1 cellular context compared by ENCODE assay signal in the genomic region with DNA sequence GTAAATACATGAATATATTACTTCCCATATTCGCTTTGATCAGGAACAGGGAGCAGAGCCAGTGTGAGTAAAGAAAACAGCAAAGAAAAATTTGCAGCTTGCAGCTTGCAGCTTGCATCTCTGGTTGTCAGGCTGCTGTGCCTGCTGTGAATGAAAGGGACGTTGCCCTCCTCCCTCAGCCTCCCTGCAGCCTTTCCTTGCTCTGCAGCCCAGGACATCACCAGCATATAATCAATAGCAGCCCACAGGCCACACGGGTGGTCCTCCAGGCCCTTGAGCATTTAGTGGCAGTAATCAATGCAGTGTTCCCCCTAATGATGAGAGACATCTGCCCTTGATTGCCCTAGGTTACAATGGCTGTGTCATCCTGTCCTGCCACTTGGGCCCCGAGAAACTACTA.
TF ChIP-seq lines count a peak whose summit lies in the region.

No MANE protein-coding gene starts in this region.

TF ChIP-seq in GM23338, 12 proteins besides CTCF, POLR2A, EP300 and RAD21:
- no peak for TF ChIP-seq ZNF114 (CRISPR knock-in tag; IDR thresholded peaks at IDR 0.05)
- no peak for TF ChIP-seq STAT1 (IDR thresholded peaks at IDR 0.05; ENCODE audit: unreplicated experiment)
- no peak for TF ChIP-seq CREB1 (CRISPR knock-in tag; IDR thresholded peaks at IDR 0.05; ENCODE audit: low read depth)
- no peak for TF ChIP-seq POLR2AphosphoS5 (IDR thresholded peaks at IDR 0.05; ENCODE audit: low read depth)
- TF ChIP-seq, protein P1, sequence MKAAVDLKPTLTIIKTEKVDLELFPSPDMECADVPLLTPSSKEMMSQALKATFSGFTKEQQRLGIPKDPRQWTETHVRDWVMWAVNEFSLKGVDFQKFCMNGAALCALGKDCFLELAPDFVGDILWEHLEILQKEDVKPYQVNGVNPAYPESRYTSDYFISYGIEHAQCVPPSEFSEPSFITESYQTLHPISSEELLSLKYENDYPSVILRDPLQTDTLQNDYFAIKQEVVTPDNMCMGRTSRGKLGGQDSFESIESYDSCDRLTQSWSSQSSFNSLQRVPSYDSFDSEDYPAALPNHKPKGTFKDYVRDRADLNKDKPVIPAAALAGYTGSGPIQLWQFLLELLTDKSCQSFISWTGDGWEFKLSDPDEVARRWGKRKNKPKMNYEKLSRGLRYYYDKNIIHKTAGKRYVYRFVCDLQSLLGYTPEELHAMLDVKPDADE (IDR thresholded peaks at IDR 0.05): no peak
- TF ChIP-seq EZH2 (IDR thresholded peaks at IDR 0.05; ENCODE audit: low read depth, unreplicated experiment): no peak
- TF ChIP-seq NANOG (IDR thresholded peaks at IDR 0.05; ENCODE audit: borderline replicate concordance): no peak
- TF ChIP-seq, protein P2, sequence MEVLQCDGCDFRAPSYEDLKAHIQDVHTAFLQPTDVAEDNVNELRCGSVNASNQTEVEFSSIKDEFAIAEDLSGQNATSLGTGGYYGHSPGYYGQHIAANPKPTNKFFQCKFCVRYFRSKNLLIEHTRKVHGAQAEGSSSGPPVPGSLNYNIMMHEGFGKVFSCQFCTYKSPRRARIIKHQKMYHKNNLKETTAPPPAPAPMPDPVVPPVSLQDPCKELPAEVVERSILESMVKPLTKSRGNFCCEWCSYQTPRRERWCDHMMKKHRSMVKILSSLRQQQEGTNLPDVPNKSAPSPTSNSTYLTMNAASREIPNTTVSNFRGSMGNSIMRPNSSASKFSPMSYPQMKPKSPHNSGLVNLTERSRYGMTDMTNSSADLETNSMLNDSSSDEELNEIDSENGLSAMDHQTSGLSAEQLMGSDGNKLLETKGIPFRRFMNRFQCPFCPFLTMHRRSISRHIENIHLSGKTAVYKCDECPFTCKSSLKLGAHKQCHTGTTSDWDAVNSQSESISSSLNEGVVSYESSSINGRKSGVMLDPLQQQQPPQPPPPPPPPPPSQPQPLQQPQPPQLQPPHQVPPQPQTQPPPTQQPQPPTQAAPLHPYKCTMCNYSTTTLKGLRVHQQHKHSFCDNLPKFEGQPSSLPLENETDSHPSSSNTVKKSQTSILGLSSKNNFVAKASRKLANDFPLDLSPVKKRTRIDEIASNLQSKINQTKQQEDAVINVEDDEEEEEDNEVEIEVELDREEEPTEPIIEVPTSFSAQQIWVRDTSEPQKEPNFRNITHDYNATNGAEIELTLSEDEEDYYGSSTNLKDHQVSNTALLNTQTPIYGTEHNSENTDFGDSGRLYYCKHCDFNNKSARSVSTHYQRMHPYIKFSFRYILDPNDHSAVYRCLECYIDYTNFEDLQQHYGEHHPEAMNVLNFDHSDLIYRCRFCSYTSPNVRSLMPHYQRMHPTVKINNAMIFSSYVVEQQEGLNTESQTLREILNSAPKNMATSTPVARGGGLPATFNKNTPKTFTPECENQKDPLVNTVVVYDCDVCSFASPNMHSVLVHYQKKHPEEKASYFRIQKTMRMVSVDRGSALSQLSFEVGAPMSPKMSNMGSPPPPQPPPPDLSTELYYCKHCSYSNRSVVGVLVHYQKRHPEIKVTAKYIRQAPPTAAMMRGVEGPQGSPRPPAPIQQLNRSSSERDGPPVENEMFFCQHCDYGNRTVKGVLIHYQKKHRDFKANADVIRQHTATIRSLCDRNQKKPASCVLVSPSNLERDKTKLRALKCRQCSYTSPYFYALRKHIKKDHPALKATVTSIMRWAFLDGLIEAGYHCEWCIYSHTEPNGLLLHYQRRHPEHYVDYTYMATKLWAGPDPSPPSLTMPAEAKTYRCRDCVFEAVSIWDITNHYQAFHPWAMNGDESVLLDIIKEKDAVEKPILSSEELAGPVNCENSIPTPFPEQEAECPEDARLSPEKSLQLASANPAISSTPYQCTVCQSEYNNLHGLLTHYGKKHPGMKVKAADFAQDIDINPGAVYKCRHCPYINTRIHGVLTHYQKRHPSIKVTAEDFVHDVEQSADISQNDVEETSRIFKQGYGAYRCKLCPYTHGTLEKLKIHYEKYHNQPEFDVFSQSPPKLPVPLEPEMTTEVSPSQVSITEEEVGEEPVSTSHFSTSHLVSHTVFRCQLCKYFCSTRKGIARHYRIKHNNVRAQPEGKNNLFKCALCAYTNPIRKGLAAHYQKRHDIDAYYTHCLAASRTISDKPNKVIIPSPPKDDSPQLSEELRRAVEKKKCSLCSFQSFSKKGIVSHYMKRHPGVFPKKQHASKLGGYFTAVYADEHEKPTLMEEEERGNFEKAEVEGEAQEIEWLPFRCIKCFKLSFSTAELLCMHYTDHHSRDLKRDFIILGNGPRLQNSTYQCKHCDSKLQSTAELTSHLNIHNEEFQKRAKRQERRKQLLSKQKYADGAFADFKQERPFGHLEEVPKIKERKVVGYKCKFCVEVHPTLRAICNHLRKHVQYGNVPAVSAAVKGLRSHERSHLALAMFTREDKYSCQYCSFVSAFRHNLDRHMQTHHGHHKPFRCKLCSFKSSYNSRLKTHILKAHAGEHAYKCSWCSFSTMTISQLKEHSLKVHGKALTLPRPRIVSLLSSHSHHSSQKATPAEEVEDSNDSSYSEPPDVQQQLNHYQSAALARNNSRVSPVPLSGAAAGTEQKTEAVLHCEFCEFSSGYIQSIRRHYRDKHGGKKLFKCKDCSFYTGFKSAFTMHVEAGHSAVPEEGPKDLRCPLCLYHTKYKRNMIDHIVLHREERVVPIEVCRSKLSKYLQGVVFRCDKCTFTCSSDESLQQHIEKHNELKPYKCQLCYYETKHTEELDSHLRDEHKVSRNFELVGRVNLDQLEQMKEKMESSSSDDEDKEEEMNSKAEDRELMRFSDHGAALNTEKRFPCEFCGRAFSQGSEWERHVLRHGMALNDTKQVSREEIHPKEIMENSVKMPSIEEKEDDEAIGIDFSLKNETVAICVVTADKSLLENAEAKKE (CRISPR knock-in tag; IDR thresholded peaks at IDR 0.05): no peak
- no peak for TF ChIP-seq ZNF331 (CRISPR knock-in tag; IDR thresholded peaks at IDR 0.05; ENCODE audit: low read depth)
- TF ChIP-seq EZH2phosphoT487 (IDR thresholded peaks at IDR 0.05; ENCODE audit: unreplicated experiment): no peak
- no peak for TF ChIP-seq JUNB (IDR thresholded peaks at IDR 0.05; ENCODE audit: unreplicated experiment)
- TF ChIP-seq, protein P3, sequence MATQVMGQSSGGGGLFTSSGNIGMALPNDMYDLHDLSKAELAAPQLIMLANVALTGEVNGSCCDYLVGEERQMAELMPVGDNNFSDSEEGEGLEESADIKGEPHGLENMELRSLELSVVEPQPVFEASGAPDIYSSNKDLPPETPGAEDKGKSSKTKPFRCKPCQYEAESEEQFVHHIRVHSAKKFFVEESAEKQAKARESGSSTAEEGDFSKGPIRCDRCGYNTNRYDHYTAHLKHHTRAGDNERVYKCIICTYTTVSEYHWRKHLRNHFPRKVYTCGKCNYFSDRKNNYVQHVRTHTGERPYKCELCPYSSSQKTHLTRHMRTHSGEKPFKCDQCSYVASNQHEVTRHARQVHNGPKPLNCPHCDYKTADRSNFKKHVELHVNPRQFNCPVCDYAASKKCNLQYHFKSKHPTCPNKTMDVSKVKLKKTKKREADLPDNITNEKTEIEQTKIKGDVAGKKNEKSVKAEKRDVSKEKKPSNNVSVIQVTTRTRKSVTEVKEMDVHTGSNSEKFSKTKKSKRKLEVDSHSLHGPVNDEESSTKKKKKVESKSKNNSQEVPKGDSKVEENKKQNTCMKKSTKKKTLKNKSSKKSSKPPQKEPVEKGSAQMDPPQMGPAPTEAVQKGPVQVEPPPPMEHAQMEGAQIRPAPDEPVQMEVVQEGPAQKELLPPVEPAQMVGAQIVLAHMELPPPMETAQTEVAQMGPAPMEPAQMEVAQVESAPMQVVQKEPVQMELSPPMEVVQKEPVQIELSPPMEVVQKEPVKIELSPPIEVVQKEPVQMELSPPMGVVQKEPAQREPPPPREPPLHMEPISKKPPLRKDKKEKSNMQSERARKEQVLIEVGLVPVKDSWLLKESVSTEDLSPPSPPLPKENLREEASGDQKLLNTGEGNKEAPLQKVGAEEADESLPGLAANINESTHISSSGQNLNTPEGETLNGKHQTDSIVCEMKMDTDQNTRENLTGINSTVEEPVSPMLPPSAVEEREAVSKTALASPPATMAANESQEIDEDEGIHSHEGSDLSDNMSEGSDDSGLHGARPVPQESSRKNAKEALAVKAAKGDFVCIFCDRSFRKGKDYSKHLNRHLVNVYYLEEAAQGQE (IDR thresholded peaks at IDR 0.05; ENCODE audit: unreplicated experiment): no peak
